In the genomic region with DNA sequence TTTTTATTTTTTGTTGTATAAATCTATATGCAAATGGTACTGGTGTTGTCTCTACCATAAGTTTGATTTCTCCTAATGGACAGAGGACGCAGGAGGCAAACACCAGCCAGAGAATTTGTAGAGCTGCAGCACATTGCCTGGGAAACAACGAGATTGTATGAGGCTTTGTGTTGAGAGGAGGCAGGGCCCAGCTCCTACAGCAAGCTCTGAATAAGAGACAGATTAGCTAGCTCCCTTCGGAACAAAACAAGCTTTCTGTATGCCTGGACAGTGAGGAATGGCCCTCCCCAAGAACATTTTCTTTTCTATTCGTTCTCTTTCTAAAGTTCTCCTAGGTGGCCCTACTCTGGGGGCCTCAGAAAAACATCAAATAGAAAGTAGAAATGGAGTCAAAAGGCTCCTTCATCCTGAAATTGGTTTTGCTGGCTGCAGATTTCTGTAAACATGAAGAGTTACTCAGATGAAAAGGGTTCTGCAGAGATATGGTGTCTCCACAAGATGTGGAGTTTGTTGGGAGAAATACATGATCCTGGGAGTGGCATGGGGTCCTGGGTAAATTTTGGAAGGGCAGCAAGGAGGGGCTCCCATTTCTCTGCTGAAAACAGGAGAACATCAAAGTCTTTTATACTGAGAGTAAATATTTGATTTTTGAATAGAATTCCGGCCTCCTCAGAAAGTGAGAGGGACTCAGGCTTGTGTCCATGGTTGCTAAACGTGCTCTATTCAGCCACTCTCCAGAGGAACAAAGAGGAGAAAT, we compare ENCODE assay signal across 1 cellular context.
TF ChIP-seq lines count a peak whose summit lies in the region.

No MANE protein-coding gene starts in this region.

TF ChIP-seq in HepG2, 621 proteins besides CTCF, POLR2A, EP300 and RAD21 (continued from another document and continues in another):
- TF ChIP-seq, protein P1, sequence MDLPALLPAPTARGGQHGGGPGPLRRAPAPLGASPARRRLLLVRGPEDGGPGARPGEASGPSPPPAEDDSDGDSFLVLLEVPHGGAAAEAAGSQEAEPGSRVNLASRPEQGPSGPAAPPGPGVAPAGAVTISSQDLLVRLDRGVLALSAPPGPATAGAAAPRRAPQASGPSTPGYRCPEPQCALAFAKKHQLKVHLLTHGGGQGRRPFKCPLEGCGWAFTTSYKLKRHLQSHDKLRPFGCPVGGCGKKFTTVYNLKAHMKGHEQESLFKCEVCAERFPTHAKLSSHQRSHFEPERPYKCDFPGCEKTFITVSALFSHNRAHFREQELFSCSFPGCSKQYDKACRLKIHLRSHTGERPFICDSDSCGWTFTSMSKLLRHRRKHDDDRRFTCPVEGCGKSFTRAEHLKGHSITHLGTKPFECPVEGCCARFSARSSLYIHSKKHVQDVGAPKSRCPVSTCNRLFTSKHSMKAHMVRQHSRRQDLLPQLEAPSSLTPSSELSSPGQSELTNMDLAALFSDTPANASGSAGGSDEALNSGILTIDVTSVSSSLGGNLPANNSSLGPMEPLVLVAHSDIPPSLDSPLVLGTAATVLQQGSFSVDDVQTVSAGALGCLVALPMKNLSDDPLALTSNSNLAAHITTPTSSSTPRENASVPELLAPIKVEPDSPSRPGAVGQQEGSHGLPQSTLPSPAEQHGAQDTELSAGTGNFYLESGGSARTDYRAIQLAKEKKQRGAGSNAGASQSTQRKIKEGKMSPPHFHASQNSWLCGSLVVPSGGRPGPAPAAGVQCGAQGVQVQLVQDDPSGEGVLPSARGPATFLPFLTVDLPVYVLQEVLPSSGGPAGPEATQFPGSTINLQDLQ (CRISPR knock-in tag; IDR thresholded peaks at IDR 0.05): no peak
- TF ChIP-seq ZNF34 (CRISPR knock-in tag; IDR thresholded peaks at IDR 0.05; ENCODE audit: borderline replicate concordance): no peak
- TF ChIP-seq ZNF687 (CRISPR knock-in tag; IDR thresholded peaks at IDR 0.05): no peak
- TF ChIP-seq MIER3 (CRISPR knock-in tag; IDR thresholded peaks at IDR 0.05; ENCODE audit: borderline replicate concordance): 0 out of 2 replicates have a peak, but pooled peaks have one; percentile 10
- no peak for TF ChIP-seq ZNF713 (CRISPR knock-in tag; IDR thresholded peaks at IDR 0.05)
- peak; percentile 66 for TF ChIP-seq ARID5B (CRISPR knock-in tag; IDR thresholded peaks at IDR 0.05)
- no peak for TF ChIP-seq ZNF678 (CRISPR knock-in tag; IDR thresholded peaks at IDR 0.05)
- TF ChIP-seq ZBTB49 (CRISPR knock-in tag; IDR thresholded peaks at IDR 0.05; ENCODE audit: borderline replicate concordance): no peak
- no peak for TF ChIP-seq FOXO1 (CRISPR knock-in tag; IDR thresholded peaks at IDR 0.05)
- no peak for TF ChIP-seq SIN3B (IDR thresholded peaks at IDR 0.05; ENCODE audit: low read length)
- no peak for TF ChIP-seq MEIS2 (CRISPR knock-in tag; IDR thresholded peaks at IDR 0.05)
- no peak for TF ChIP-seq ZNF232 (CRISPR knock-in tag; IDR thresholded peaks at IDR 0.05; ENCODE audit: borderline replicate concordance)
- no peak for TF ChIP-seq ZNF292 (CRISPR knock-in tag; IDR thresholded peaks at IDR 0.05; ENCODE audit: borderline replicate concordance, low read depth)
- no peak for TF ChIP-seq PAWR (CRISPR knock-in tag; IDR thresholded peaks at IDR 0.05; ENCODE audit: borderline replicate concordance)
- TF ChIP-seq ZBTB3 (CRISPR knock-in tag; IDR thresholded peaks at IDR 0.05; ENCODE audit: borderline replicate concordance, low read depth): no peak
- TF ChIP-seq KIAA2018 (CRISPR knock-in tag; IDR thresholded peaks at IDR 0.05; ENCODE audit: borderline replicate concordance): no peak
- peak; percentile 70 for TF ChIP-seq CREM (IDR thresholded peaks at IDR 0.05)
- TF ChIP-seq CREM (CRISPR knock-in tag; IDR thresholded peaks at IDR 0.05): no peak
- peak; percentile 57; the same call in 1 of the 2 replicates for TF ChIP-seq FOXA3 (CRISPR knock-in tag; IDR thresholded peaks at IDR 0.05)
- TF ChIP-seq MBNL3 (CRISPR knock-in tag; conservative IDR thresholded peaks at IDR 0.05): no peak
- peak; percentile 67; the same call in 1 of the 2 replicates for TF ChIP-seq ZNF878 (CRISPR knock-in tag; IDR thresholded peaks at IDR 0.05)
- TF ChIP-seq HOMEZ (CRISPR knock-in tag; IDR thresholded peaks at IDR 0.05; ENCODE audit: low read depth): 0 out of 2 replicates have a peak, but pooled peaks have one; percentile 17
- 0 out of 2 replicates have a peak, but pooled peaks have one; percentile 26 for TF ChIP-seq CCDC6 (CRISPR knock-in tag; IDR thresholded peaks at IDR 0.05)
- 0 out of 2 replicates have a peak, but pooled peaks have one; percentile 14 for TF ChIP-seq HOXD1 (CRISPR knock-in tag; IDR thresholded peaks at IDR 0.05)
